ENCODE assay signal across 36 cellular contexts in the genomic region with DNA sequence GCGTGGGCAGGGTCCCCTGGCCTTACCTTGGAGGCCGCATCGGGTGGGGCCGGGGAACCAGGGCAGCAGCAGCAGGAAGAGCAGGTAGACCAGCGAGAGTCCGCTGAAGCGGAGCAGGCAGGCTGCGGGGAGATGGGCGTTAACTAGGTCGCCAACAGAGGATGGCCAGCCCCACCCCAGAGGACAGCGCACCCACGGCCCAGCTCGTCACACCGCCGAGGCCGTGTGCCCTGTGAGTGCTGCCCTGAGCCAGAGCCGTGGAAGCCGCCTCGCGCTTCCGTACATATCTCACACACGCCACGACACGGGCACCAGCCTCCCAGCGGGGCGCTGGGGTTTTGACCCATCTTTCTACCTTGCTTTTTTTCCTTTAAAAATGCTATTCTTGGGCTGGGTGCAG. TPM values are rescaled to one million over a fixed set of nuclear protein-coding genes. Genes with fewer than 3 reads are reported as not detected.
"Had no signal": no experiment of that assay in that cellular context is flagged by ENCODE, and none has a peak within 500 bp of the region (broad histone marks: within the 10 kb centered on the region; RNA-seq: fewer than 3 reads in every experiment).

No MANE protein-coding gene starts in this region.

- H3K36me3 ChIP-seq: cardiac muscle cell had no signal

- H3K27ac ChIP-seq: ascending aorta, cardiac muscle cell, VCaP had no signal

- H3K4me3 Mint-ChIP-seq: activated B cell treated with CpG ODN at 0.5 μM for 24 hours; activated CD4-positive, alpha-beta memory T cell treated with anti-CD3 and anti-CD28 coated beads for 36 hours; activated CD4-positive, alpha-beta T cell treated with anti-CD3 and anti-CD28 coated beads, Interleukin-2, amount 10 ng/mL, durations not matched to agents 24 days and 14 days; activated CD8-positive, alpha-beta T cell treated with anti-CD3 and anti-CD28 coated beads for 36 hours; activated naive CD4-positive, alpha-beta T cell treated with anti-CD3 and anti-CD28 coated beads, Interleukin-2, amount 10 ng/mL, durations not matched to agents 7 days and 5 days; activated naive CD4-positive, alpha-beta T cell treated with anti-CD3 and anti-CD28 coated beads, Interleukin-2, amount 50 U/mL, for 24 hours; activated naive CD8-positive, alpha-beta T cell; activated naive CD8-positive, alpha-beta T cell treated with anti-CD3 and anti-CD28 coated beads, Interleukin-2, amount 50 U/mL, for 24 hours; brain; central memory CD8-positive, alpha-beta T cell; T-helper 1 cell treated with Interleukin-12 subunit alpha and Interleukin-12 subunit beta and Interleukin-4 antibody, amounts not matched to agents 30 μg/mL and 1 μg/mL, for 36 hours; T-helper 2 cell treated with Interferon-gamma antibody and Interleukin-4, amounts not matched to agents 5 μg/mL and 100 μg/mL, for 36 hours had no signal

- H3K27me3 ChIP-seq: ascending aorta, cardiac muscle cell had no signal

- FAIRE-seq: bronchial epithelial cell, TTC549 had no signal

- H3K27me3 Mint-ChIP-seq: activated B cell treated with CpG ODN at 0.5 μM for 24 hours; activated CD4-positive, alpha-beta memory T cell treated with anti-CD3 and anti-CD28 coated beads for 36 hours; activated CD4-positive, alpha-beta T cell treated with anti-CD3 and anti-CD28 coated beads, Interleukin-2, amount 10 ng/mL, durations not matched to agents 24 days and 14 days; activated CD8-positive, alpha-beta T cell treated with anti-CD3 and anti-CD28 coated beads for 36 hours; activated naive CD4-positive, alpha-beta T cell treated with anti-CD3 and anti-CD28 coated beads, Interleukin-2, amount 10 ng/mL, durations not matched to agents 7 days and 5 days; activated naive CD4-positive, alpha-beta T cell treated with anti-CD3 and anti-CD28 coated beads, Interleukin-2, amount 50 U/mL, for 24 hours; activated naive CD8-positive, alpha-beta T cell; activated naive CD8-positive, alpha-beta T cell treated with anti-CD3 and anti-CD28 coated beads, Interleukin-2, amount 50 U/mL, for 24 hours; brain; central memory CD8-positive, alpha-beta T cell had no signal

- DNase-seq: activated B cell treated with CpG ODN at 0.5 μM for 24 hours; activated CD4-positive, alpha-beta memory T cell treated with anti-CD3 and anti-CD28 coated beads for 36 hours; activated CD4-positive, alpha-beta T cell treated with anti-CD3 and anti-CD28 coated beads for 4 hours; activated CD4-positive, alpha-beta T cell treated with anti-CD3 and anti-CD28 coated beads, Interleukin-2, amount 10 ng/mL, durations not matched to agents 24 days and 14 days; activated CD4-positive, alpha-beta T cell treated with anti-CD3 and anti-CD28 coated beads, Interleukin-2, amount 50 U/mL, for 1 hour; activated CD4-positive, alpha-beta T cell treated with anti-CD3 and anti-CD28 coated beads, Interleukin-2, amount 50 U/mL, for 4 hours; activated CD4-positive, CD25-positive, alpha-beta regulatory T cell treated with anti-CD3 and anti-CD28 coated beads, Interleukin-2, amount 50 U/mL, for 72 hours; activated CD8-positive, alpha-beta memory T cell treated with anti-CD3 and anti-CD28 coated beads, Interleukin-2, amount 50 U/mL, for 4 hours; activated CD8-positive, alpha-beta T cell treated with anti-CD3 and anti-CD28 coated beads for 36 hours; activated effector memory CD4-positive, alpha-beta T cell treated with Interleukin-2 at 50 U/mL for 16 hours; activated gamma-delta T cell; activated naive CD4-positive, alpha-beta T cell treated with anti-CD3 and anti-CD28 coated beads, Interleukin-2, amount 10 ng/mL, durations not matched to agents 7 days and 5 days; activated naive CD4-positive, alpha-beta T cell treated with Interleukin-2 at 50 U/mL for 16 hours; activated naive CD8-positive, alpha-beta T cell treated with anti-CD3 and anti-CD28 coated beads, Interleukin-2, amount 50 U/mL, for 24 hours; activated T-cell treated with anti-CD3 and anti-CD28 coated beads for 4 hours; activated T-cell treated with anti-CD3 and anti-CD28 coated beads, Interleukin-2, amount 50 U/mL, for 1 hour; activated T-cell treated with anti-CD3 and anti-CD28 coated beads, Interleukin-2, amount 50 U/mL, for 48 hours; amygdala; anterior cingulate cortex; caudate nucleus; cerebellar nuclear complex; T-helper 1 cell; T-helper 2 cell; T-helper 9 cell had no signal

- H3K36me3 Mint-ChIP-seq: activated naive CD4-positive, alpha-beta T cell treated with anti-CD3 and anti-CD28 coated beads, Interleukin-2, amount 50 U/mL, for 24 hours; activated naive CD8-positive, alpha-beta T cell; brain had no signal

- ATAC-seq: activated CD8-positive, alpha-beta T cell treated with anti-CD3 and anti-CD28 coated beads for 36 hours; activated naive CD8-positive, alpha-beta T cell treated with anti-CD3 and anti-CD28 coated beads, Interleukin-2, amount 50 U/mL, for 24 hours had no signal

- H3K9me3 ChIP-seq: ascending aorta had no signal

- H3K9me3 Mint-ChIP-seq: activated B cell treated with CpG ODN at 0.5 μM for 24 hours; activated CD4-positive, alpha-beta memory T cell treated with anti-CD3 and anti-CD28 coated beads for 36 hours; activated CD4-positive, alpha-beta T cell treated with anti-CD3 and anti-CD28 coated beads, Interleukin-2, amount 10 ng/mL, durations not matched to agents 24 days and 14 days; activated CD8-positive, alpha-beta T cell treated with anti-CD3 and anti-CD28 coated beads for 36 hours; activated naive CD4-positive, alpha-beta T cell treated with anti-CD3 and anti-CD28 coated beads, Interleukin-2, amount 10 ng/mL, durations not matched to agents 7 days and 5 days; activated naive CD4-positive, alpha-beta T cell treated with anti-CD3 and anti-CD28 coated beads, Interleukin-2, amount 50 U/mL, for 24 hours; activated naive CD8-positive, alpha-beta T cell treated with anti-CD3 and anti-CD28 coated beads, Interleukin-2, amount 50 U/mL, for 24 hours; activated T-helper 2 cell treated with anti-CD3 and anti-CD28 coated beads, Interferon-gamma antibody, Interleukin-2, Interleukin-4, amounts not matched to agents 10 μg/mL and 5 μg/mL and 100 μg/mL, durations not matched to agents 14 hours and 24 hours and 36 hours; brain; central memory CD8-positive, alpha-beta T cell; T-helper 1 cell treated with Interleukin-12 subunit alpha and Interleukin-12 subunit beta and Interleukin-4 antibody, amounts not matched to agents 30 μg/mL and 1 μg/mL, for 36 hours; T-helper 2 cell treated with Interferon-gamma antibody and Interleukin-4, amounts not matched to agents 5 μg/mL and 100 μg/mL, for 36 hours had no signal

- H3K4me3 ChIP-seq: ascending aorta, cardiac muscle cell had no signal

- H3K27ac Mint-ChIP-seq: activated B cell treated with CpG ODN at 0.5 μM for 24 hours; activated CD4-positive, alpha-beta memory T cell treated with anti-CD3 and anti-CD28 coated beads for 36 hours; activated CD4-positive, alpha-beta T cell treated with anti-CD3 and anti-CD28 coated beads, Interleukin-2, amount 10 ng/mL, durations not matched to agents 24 days and 14 days; activated CD8-positive, alpha-beta T cell treated with anti-CD3 and anti-CD28 coated beads for 36 hours; activated naive CD4-positive, alpha-beta T cell treated with anti-CD3 and anti-CD28 coated beads, Interleukin-2, amount 10 ng/mL, durations not matched to agents 7 days and 5 days; activated naive CD4-positive, alpha-beta T cell treated with anti-CD3 and anti-CD28 coated beads, Interleukin-2, amount 50 U/mL, for 24 hours; activated naive CD8-positive, alpha-beta T cell; activated naive CD8-positive, alpha-beta T cell treated with anti-CD3 and anti-CD28 coated beads, Interleukin-2, amount 50 U/mL, for 24 hours; activated T-helper 2 cell treated with anti-CD3 and anti-CD28 coated beads, Interferon-gamma antibody, Interleukin-2, Interleukin-4, amounts not matched to agents 10 μg/mL and 5 μg/mL and 100 μg/mL, durations not matched to agents 14 hours and 24 hours and 36 hours; brain; T-helper 1 cell treated with Interleukin-12 subunit alpha and Interleukin-12 subunit beta and Interleukin-4 antibody, amounts not matched to agents 30 μg/mL and 1 μg/mL, for 36 hours; T-helper 2 cell treated with Interferon-gamma antibody and Interleukin-4, amounts not matched to agents 5 μg/mL and 100 μg/mL, for 36 hours had no signal

RNA-seq across cellular contexts. Expression of gene CDT1, which starts 54.2 kb away (rescaled TPM):
- total RNA-seq: ascending aorta had no signal
